1 cellular context compared by ENCODE assay signal in the genomic region with DNA sequence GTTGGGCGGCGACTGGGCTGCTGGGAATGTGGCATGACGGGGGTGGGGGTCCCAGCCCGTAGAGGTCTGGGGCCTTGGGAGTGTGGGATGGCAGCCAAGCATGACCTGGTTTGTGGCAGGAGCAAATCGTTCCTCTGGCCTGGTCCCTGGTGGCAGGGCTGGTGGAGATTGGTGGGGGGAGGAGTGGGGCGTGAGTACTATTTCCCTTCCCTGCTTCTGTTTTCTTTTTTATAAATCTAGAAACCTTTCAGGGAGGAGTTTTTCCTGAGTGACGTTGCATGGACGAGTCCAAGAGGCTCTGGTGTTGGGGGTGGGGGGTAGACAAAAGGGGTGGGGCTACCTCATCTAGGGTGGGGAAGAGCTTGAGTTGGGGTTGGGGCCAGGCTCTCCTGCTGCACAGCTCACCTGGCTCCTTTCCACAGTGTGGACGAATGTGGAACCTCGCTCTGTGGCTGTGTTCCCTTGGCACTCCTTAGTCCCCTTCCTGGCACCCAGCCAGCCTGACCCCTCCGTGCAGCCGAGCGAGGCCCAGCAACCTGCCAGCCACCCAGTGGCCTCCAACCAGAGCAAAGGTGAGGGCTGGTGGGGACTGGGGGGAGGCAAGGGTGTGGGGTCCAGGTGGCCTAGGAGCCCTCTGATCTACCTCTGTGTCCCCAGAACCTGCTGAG.
TF ChIP-seq lines count a peak whose summit lies in the region.

No MANE protein-coding gene starts in this region.

TF ChIP-seq in HepG2, 621 proteins besides CTCF, POLR2A, EP300 and RAD21:
- TF ChIP-seq ZNF672 (CRISPR knock-in tag; IDR thresholded peaks at IDR 0.05): no peak
- TF ChIP-seq MAFF (IDR thresholded peaks at IDR 0.05; ENCODE audit: low read depth, low read length): peak; percentile 94; the same call in 1 of the 2 replicates
- TF ChIP-seq, protein P1, sequence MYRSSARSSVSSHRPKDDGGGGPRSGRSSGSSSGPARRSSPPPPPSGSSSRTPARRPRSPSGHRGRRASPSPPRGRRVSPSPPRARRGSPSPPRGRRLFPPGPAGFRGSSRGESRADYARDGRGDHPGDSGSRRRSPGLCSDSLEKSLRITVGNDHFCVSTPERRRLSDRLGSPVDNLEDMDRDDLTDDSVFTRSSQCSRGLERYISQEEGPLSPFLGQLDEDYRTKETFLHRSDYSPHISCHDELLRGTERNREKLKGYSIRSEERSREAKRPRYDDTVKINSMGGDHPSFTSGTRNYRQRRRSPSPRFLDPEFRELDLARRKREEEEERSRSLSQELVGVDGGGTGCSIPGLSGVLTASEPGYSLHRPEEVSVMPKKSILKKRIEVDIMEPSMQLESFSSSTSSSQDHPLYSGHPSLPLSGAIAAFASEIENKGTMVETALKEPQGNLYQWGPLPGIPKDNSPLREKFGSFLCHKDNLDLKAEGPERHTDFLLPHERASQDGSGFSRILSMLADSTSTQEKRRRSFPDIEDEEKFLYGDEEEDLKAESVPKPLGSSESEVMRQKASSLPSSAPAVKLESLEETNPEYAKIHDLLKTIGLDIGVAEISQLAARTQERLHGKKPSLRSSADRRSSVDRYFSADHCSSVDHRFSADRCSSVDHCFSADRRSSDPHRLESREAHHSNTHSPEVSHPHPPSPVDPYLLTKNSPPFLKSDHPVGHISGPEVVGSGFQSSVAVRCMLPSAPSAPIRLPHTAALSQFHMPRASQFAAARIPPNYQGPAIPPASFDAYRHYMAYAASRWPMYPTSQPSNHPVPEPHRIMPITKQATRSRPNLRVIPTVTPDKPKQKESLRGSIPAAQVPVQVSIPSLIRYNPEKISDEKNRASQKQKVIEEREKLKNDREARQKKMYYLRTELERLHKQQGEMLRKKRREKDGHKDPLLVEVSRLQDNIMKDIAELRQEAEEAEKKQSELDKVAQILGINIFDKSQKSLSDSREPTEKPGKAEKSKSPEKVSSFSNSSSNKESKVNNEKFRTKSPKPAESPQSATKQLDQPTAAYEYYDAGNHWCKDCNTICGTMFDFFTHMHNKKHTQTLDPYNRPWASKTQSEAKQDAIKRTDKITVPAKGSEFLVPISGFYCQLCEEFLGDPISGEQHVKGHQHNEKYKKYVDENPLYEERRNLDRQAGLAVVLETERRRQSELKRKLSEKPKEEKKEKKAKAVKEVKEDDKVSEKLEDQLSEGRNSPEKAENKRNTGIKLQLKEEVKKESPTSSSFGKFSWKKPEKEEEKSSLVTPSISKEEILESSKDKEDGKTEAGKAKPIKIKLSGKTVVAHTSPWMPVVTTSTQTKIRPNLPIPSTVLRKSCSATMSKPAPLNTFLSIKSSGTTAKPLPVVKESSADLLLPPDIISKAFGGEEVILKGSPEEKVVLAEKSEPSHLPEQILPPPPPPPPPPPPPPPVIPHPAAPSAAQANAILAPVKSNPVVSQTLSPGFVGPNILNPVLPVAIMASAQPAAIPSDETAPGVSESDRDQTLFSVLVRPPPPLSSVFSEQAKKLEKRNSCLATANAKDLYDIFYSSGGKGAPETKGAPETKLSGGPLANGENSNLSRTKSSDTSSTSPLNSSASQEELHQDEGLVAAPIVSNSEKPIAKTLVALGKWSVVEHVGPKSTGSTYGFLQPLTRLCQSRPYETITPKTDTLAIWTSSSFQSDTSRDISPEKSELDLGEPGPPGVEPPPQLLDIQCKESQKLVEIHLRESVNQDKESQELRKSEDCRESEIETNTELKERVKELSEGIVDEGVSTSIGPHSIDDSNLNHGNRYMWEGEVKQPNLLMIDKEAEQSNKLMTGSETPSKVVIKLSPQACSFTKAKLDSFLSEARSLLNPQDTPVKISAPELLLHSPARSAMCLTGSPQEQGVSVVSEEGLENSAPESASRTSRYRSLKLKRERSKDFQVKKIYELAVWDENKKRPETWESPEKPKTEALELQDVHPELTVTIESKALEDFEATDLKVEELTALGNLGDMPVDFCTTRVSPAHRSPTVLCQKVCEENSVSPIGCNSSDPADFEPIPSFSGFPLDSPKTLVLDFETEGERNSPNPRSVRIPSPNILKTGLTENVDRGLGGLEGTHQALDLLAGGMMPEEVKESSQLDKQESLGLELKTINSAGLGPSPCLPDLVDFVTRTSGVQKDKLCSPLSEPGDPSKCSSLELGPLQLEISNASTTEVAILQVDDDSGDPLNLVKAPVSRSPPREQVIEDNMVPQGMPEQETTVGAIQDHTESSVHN (CRISPR knock-in tag; IDR thresholded peaks at IDR 0.05): no peak
- no peak for TF ChIP-seq PRMT3 (CRISPR knock-in tag; IDR thresholded peaks at IDR 0.05; ENCODE audit: borderline replicate concordance, low read depth)
- TF ChIP-seq, protein P2, sequence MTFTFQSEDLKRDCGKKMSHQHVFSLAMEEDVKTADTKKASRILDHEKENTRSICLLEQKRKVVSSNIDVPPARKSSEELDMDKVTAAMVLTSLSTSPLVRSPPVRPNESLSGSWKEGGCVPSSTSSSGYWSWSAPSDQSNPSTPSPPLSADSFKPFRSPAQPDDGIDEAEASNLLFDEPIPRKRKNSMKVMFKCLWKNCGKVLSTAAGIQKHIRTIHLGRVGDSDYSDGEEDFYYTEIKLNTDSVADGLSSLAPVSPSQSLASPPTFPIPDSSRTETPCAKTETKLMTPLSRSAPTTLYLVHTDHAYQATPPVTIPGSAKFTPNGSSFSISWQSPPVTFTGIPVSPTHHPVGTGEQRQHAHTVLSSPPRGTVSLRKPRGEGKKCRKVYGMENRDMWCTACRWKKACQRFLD (CRISPR knock-in tag; IDR thresholded peaks at IDR 0.05; ENCODE audit: borderline replicate concordance): no peak
- no peak for TF ChIP-seq MTF2 (CRISPR knock-in tag; IDR thresholded peaks at IDR 0.05; ENCODE audit: borderline replicate concordance)
- TF ChIP-seq ONECUT2 (CRISPR knock-in tag; IDR thresholded peaks at IDR 0.05): no peak
- peak in 1 of 2 experiments; percentile 96; a peak in 3 of 4 replicates for TF ChIP-seq MAFK (conservative IDR thresholded peaks at IDR 0.05 in 1 of 2, IDR thresholded peaks at IDR 0.05 in 1 of 2; ENCODE audit: low read length in 2 of 2)
- TF ChIP-seq KDM3A (CRISPR knock-in tag; IDR thresholded peaks at IDR 0.05; ENCODE audit: low read depth): no peak
- TF ChIP-seq, protein P3, sequence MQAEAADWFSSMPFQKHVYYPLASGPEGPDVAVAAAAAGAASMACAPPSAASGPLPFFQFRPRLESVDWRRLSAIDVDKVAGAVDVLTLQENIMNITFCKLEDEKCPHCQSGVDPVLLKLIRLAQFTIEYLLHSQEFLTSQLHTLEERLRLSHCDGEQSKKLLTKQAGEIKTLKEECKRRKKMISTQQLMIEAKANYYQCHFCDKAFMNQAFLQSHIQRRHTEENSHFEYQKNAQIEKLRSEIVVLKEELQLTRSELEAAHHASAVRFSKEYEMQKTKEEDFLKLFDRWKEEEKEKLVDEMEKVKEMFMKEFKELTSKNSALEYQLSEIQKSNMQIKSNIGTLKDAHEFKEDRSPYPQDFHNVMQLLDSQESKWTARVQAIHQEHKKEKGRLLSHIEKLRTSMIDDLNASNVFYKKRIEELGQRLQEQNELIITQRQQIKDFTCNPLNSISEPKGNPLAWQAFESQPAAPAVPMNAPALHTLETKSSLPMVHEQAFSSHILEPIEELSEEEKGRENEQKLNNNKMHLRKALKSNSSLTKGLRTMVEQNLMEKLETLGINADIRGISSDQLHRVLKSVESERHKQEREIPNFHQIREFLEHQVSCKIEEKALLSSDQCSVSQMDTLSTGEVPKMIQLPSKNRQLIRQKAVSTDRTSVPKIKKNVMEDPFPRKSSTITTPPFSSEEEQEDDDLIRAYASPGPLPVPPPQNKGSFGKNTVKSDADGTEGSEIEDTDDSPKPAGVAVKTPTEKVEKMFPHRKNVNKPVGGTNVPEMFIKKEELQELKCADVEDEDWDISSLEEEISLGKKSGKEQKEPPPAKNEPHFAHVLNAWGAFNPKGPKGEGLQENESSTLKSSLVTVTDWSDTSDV (CRISPR knock-in tag; IDR thresholded peaks at IDR 0.05): no peak
- no peak for TF ChIP-seq ATRX (CRISPR knock-in tag; IDR thresholded peaks at IDR 0.05; ENCODE audit: borderline replicate concordance)
- TF ChIP-seq ZNF713 (CRISPR knock-in tag; IDR thresholded peaks at IDR 0.05): no peak
- peak; percentile 25; the same call in 1 of the 2 replicates for TF ChIP-seq RBFOX2 (IDR thresholded peaks at IDR 0.05; ENCODE audit: low read depth, low read length)
- TF ChIP-seq ZBTB20 (CRISPR knock-in tag; IDR thresholded peaks at IDR 0.05; ENCODE audit: borderline replicate concordance, low read depth): no peak
- TF ChIP-seq HMG20A (CRISPR knock-in tag; IDR thresholded peaks at IDR 0.05; ENCODE audit: borderline replicate concordance): no peak
- TF ChIP-seq SALL1 (CRISPR knock-in tag; IDR thresholded peaks at IDR 0.05): no peak
- TF ChIP-seq, protein P4, sequence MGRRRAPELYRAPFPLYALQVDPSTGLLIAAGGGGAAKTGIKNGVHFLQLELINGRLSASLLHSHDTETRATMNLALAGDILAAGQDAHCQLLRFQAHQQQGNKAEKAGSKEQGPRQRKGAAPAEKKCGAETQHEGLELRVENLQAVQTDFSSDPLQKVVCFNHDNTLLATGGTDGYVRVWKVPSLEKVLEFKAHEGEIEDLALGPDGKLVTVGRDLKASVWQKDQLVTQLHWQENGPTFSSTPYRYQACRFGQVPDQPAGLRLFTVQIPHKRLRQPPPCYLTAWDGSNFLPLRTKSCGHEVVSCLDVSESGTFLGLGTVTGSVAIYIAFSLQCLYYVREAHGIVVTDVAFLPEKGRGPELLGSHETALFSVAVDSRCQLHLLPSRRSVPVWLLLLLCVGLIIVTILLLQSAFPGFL (CRISPR knock-in tag; IDR thresholded peaks at IDR 0.05): no peak
- peak; percentile 35 for TF ChIP-seq AGO2 (optimal IDR thresholded peaks at IDR 0.05; ENCODE audit: low read depth, low read length)
- TF ChIP-seq ZSCAN22 (CRISPR knock-in tag; IDR thresholded peaks at IDR 0.05): no peak
TF ChIP-seq in HepG2: peak in this region for 4.
